Comparison of ENCODE assay signal across 10 cellular contexts in genomic region chr11:64763804-64764611, GRCh38. TPM values are rescaled to one million over a fixed set of nuclear protein-coding genes. Genes with fewer than 3 reads are reported as not detected.
DNase-seq lines count a peak whose midpoint lies in the region; ATAC-seq and TF ChIP-seq lines count a peak whose summit lies in the region.
"Had no signal": no experiment of that assay in that cellular context is flagged by ENCODE, and none has a peak within 500 bp of the region (broad histone marks: within the 10 kb centered on the region; RNA-seq: fewer than 3 reads in every experiment).

No MANE protein-coding gene starts in this region.

- H3K4me3 Mint-ChIP-seq in endothelial cell (ENCODE audit: unreplicated experiment) = peak overlapping the region; percentile 47

- peaks cover 60% of the 10 kb centered on the region for H3K36me3 Mint-ChIP-seq in endothelial cell (ENCODE audit: low read depth, unreplicated experiment)

- H3K4me1 Mint-ChIP-seq in endothelial cell (ENCODE audit: unreplicated experiment) = peaks cover 47% of the 10 kb centered on the region

- H3K27ac Mint-ChIP-seq in endothelial cell (ENCODE audit: unreplicated experiment) = peak overlapping the region; percentile 58

- no peak for TF ChIP-seq CTCF in GM13976 (IDR thresholded peaks at IDR 0.05; ENCODE audit: borderline replicate concordance, control extremely low read depth, extremely low read depth, insufficient read depth, missing control alignments)
- TF ChIP-seq CTCF in endothelial cell (IDR thresholded peaks at IDR 0.05; ENCODE audit: unreplicated experiment) = no peak

- DNase-seq in GM13976 (ENCODE audit: low spot score) = peak; percentile 25
- DNase-seq in activated CD4-positive, alpha-beta T cell treated with anti-CD3 and anti-CD28 coated beads for 48 hours = peak; percentile 43
- DNase-seq in endothelial cell (ENCODE audit: low spot score) = no peak
- DNase-seq in sciatic nerve (ENCODE audit: low spot score) = peak; percentile 52
- DNase-seq in 8988T = no peak
- no peak for DNase-seq in DMS79 treated with DMSO at 0.1 percent for 48 hours (lab: John Stamatoyannopoulos, UW)

- no peaks in the 10 kb centered on the region for H3K9me3 Mint-ChIP-seq in endothelial cell (ENCODE audit: unreplicated experiment)

- H3K27me3 Mint-ChIP-seq in endothelial cell (ENCODE audit: unreplicated experiment) = peaks cover 17% of the 10 kb centered on the region

- ATAC-seq in sciatic nerve (no peak), GM19328 (IDR thresholded peaks at IDR 0.05; ENCODE audit: unreplicated experiment) (no peak), HG02884 (IDR thresholded peaks at IDR 0.05; ENCODE audit: unreplicated experiment) (no peak)
- ATAC-seq: left colon had no signal

- intact Hi-C loops in sciatic nerve (cut with DNase I) = no loop called here

- in situ Hi-C loops in GM13976 (cut with MboI; ENCODE audit: low sequenced_read_pairs, unreplicated experiment) = no loop called here

RNA-seq across cellular contexts. Expression of gene PYGM, which starts 4.2 kb away (rescaled TPM):
- total RNA-seq in endothelial cell (ENCODE audit: unreplicated experiment) (0.26 TPM), sciatic nerve (8.1 TPM)

RNA-seq across cellular contexts. Expression of gene SF1, which starts 14.3 kb away (rescaled TPM):
- total RNA-seq in endothelial cell (ENCODE audit: unreplicated experiment) = 322 TPM
- total RNA-seq in sciatic nerve = 366 TPM

RNA-seq across cellular contexts. Expression of gene RASGRP2, which starts 20.1 kb away (rescaled TPM):
- total RNA-seq in endothelial cell (ENCODE audit: unreplicated experiment) = 139 TPM
- 39.7 TPM for total RNA-seq in sciatic nerve
- total RNA-seq: SK-MEL-5 had no signal

RNA-seq across cellular contexts. Expression of gene MAP4K2, which starts 39.0 kb away (rescaled TPM):
- 202 TPM for total RNA-seq in endothelial cell (ENCODE audit: unreplicated experiment)
- 18.0 TPM for total RNA-seq in sciatic nerve

RNA-seq across cellular contexts. Expression of gene NRXN2, which starts 41.0 kb away (rescaled TPM):
- total RNA-seq in endothelial cell (ENCODE audit: unreplicated experiment) (11.5 TPM), sciatic nerve (13.7 TPM)

Comparison
In these comparisons a context has a peak if more than half of its experiments do, and no peak if none do; other contexts are left out.
1. DNase-seq: peak in GM13976 (single experiment), activated CD4-positive, alpha-beta T cell treated with anti-CD3 and anti-CD28 coated beads for 48 hours (single experiment) and sciatic nerve (single experiment); none in endothelial cell (single experiment), 8988T (single experiment) and DMS79 treated with DMSO at 0.1 percent for 48 hours (single experiment).